13 cellular contexts compared by ENCODE assay signal in the genomic region with DNA sequence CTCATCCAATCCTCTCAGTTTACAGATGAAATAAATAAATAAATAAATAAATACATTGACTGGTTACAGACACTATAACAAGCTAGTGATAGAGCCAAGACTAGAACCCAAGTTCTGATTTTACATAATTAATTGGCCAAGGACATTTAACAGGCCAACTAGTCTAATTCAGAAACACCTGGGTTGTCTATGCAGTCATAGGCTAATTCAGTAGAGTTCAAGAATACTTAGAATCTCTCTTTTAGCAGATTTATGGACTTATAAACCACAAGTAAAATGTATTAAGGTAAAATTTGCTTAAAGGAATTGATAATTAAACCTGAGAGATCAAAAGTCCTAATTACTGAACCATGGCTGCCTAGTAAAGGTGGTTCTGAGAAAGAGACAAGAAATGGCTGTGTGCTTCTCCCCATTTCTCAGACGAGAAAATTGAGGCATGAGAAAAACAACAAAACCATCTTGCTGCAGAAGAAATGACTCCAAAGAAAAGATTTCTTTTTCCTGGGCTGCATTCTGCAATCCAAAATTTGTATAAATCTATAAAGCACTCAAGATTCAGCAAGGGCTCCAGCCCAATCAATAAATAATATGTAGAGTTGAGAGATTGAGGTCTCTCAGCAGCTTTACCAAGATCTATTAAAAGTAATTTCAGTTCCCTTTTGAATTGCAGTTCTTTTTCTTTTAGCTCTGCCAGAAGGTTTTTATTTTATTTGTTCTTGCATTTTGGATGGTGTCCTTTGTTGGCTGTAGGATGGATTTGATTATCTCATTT.
DNase-seq lines count a peak whose midpoint lies in the region; ATAC-seq, FAIRE-seq and TF ChIP-seq lines count a peak whose summit lies in the region.
"Had no signal": no experiment of that assay in that cellular context is flagged by ENCODE, and none has a peak within 500 bp of the region (broad histone marks: within the 10 kb centered on the region; RNA-seq: fewer than 3 reads in every experiment).

No MANE protein-coding gene starts in this region.

- H3K56ac ChIP-seq in mesendoderm (ENCODE audit: low read length): no peak overlapping the region

- no peak overlapping the region for H3K9ac ChIP-seq in K562 (ENCODE audit: insufficient read depth in 1 of 2, low read depth in 2 of 2, low read length in 2 of 2)
- no peak overlapping the region for H3K9ac ChIP-seq in colonic mucosa (ENCODE audit: low read depth in 2 of 2, low read length in 2 of 2)
- no peak overlapping the region for H3K9ac ChIP-seq in mesendoderm (ENCODE audit: low read length)
- H3K9ac ChIP-seq: BLaER1 had no signal

- no peak overlapping the region for H2BK120ac ChIP-seq in mesendoderm (ENCODE audit: low read depth, low read length)

- no peak overlapping the region for H2AFZ ChIP-seq in K562 (ENCODE audit: low read depth, low read length)

- H3K9me3 Mint-ChIP-seq in natural killer cell: no peaks in the 10 kb centered on the region

- intact Hi-C loops in K562 (cut with micrococcal nuclease) (no loop called here), colonic mucosa (cut with DNase I) (no loop called here), natural killer cell (cut with micrococcal nuclease) (no loop called here)

- no peak overlapping the region for H3K23ac ChIP-seq in mesendoderm (ENCODE audit: low read length)

- no peaks in the 10 kb centered on the region for H4K20me1 ChIP-seq in K562 (replicated peaks; ENCODE audit: control insufficient read depth, insufficient read depth, low read length)
- H4K20me1 ChIP-seq: BLaER1 had no signal

- peaks cover 0 to 7% of the 10 kb centered on the region in 2 donors for H3K27me3 Mint-ChIP-seq in natural killer cell (ENCODE audit: low read depth in 2 of 2)

- no peaks in the 10 kb centered on the region for H3K36me3 ChIP-seq in K562 (ENCODE audit: control insufficient read depth, insufficient read depth, low read length)
- H3K36me3 ChIP-seq in colonic mucosa: no peaks in the 10 kb centered on the region
- no peaks in the 10 kb centered on the region for H3K36me3 ChIP-seq in mesendoderm (ENCODE audit: control insufficient read depth, insufficient read depth, low read length)
- H3K36me3 ChIP-seq: BLaER1 had no signal

- H3K27me3 ChIP-seq in K562 (ENCODE audit: control insufficient read depth in 2 of 2, insufficient read depth in 2 of 2, low read length in 2 of 2): no peaks in the 10 kb centered on the region
- no peaks in the 10 kb centered on the region for H3K27me3 ChIP-seq in colonic mucosa
- H3K27me3 ChIP-seq in mesendoderm (ENCODE audit: insufficient read depth, low read length, poor library complexity): no peaks in the 10 kb centered on the region
- H3K27me3 ChIP-seq: BLaER1 had no signal

- TF ChIP-seq POLR2A in K562 (conservative IDR thresholded peaks at IDR 0.05): no peak

- CTCF ChIA-PET in K562 (lab: Yijun Ruan, JAX; ENCODE audit: low intra/inter-chr PET ratio): no interaction called here

- in situ Hi-C loops in K562 (cut with MboI): no loop called here

- H3K27ac ChIP-seq in K562 (ENCODE audit: extremely low read depth, low read depth, low read length) (no peak overlapping the region), colonic mucosa (no peak overlapping the region), mesendoderm (ENCODE audit: low read depth, low read length) (no peak overlapping the region)
- H3K27ac ChIP-seq: BLaER1 had no signal

- H3K79me1 ChIP-seq in mesendoderm (ENCODE audit: low read length): no peaks in the 10 kb centered on the region

- no peaks in the 10 kb centered on the region for H3K9me3 ChIP-seq in K562 (replicated peaks; ENCODE audit: control insufficient read depth, insufficient read depth, low read depth, low read length)
- H3K9me3 ChIP-seq in colonic mucosa: no peaks in the 10 kb centered on the region
- H3K9me3 ChIP-seq: BLaER1 had no signal

- H3K4ac ChIP-seq in mesendoderm (ENCODE audit: low read depth, low read length): no peak overlapping the region

- H3K79me2 ChIP-seq in K562 (ENCODE audit: control insufficient read depth, insufficient read depth, low read length) (no peaks in the 10 kb centered on the region), mesendoderm (ENCODE audit: control insufficient read depth, insufficient read depth, low read length) (no peaks in the 10 kb centered on the region)

- H3K18ac ChIP-seq in mesendoderm (ENCODE audit: low read length): no peak overlapping the region

- no peak for TF ChIP-seq EP300 in K562 (IDR thresholded peaks at IDR 0.05; ENCODE audit: low read length)

- H3K36me3 Mint-ChIP-seq in natural killer cell: no peaks in the 10 kb centered on the region

- no peaks in the 10 kb centered on the region for H3K4me1 Mint-ChIP-seq in natural killer cell

- H2BK5ac ChIP-seq in mesendoderm (ENCODE audit: low read length): no peak overlapping the region

- TF ChIP-seq CTCF in K562 (IDR thresholded peaks at IDR 0.05 in 2 of 3, conservative IDR thresholded peaks at IDR 0.05 in 1 of 3; ENCODE audit: insufficient read depth in 2 of 3, low read depth in 1 of 3, low read length in 3 of 3) (no peak), colonic mucosa (IDR thresholded peaks at IDR 0.05) (no peak), natural killer cell (IDR thresholded peaks at IDR 0.05) (no peak)

- H2AK5ac ChIP-seq in mesendoderm (ENCODE audit: low read length): no peak overlapping the region

- no peak overlapping the region for H3K4me3 Mint-ChIP-seq in natural killer cell

- no peak for TF ChIP-seq RAD21 in K562 (CRISPR knock-in tag; conservative IDR thresholded peaks at IDR 0.05 in 1 of 2, IDR thresholded peaks at IDR 0.05 in 1 of 2)

- H3K4me3 ChIP-seq in K562 (no peak overlapping the region), colonic mucosa (no peak overlapping the region), mesendoderm (ENCODE audit: low read length) (no peak overlapping the region)
- H3K4me3 ChIP-seq: BLaER1 had no signal

- no peak overlapping the region for H3K27ac Mint-ChIP-seq in natural killer cell

- no peak for FAIRE-seq in K562 (lab: Jason Lieb, UNC)

- 14% methylated on average over 1 of the region's 1 CpG for WGBS in K562 (ENCODE audit: insufficient coverage, low coverage, missing lambda C conversion rate)
- WGBS in mesendoderm (ENCODE audit: extremely low coverage, insufficient coverage, low lambda C conversion rate): no CpG with 5 or more reads among the region's 1 CpG

- no peaks in the 10 kb centered on the region; a peak in 1 of 5 replicates for H3K4me1 ChIP-seq in K562 (replicated peaks in 1 of 2; ENCODE audit: control insufficient read depth in 2 of 2, insufficient read depth in 2 of 2, low read length in 2 of 2)
- H3K4me1 ChIP-seq in colonic mucosa: no peaks in the 10 kb centered on the region
- no peaks in the 10 kb centered on the region for H3K4me1 ChIP-seq in mesendoderm (ENCODE audit: control insufficient read depth, low read depth, low read length)
- H3K4me1 ChIP-seq: BLaER1 had no signal

- DNase-seq in K562 (ENCODE audit: extremely low read depth in 1 of 4, low spot score in 3 of 4): no peak
- no peak for DNase-seq in colonic mucosa
- no peak for DNase-seq in mesendoderm
- DNase-seq in natural killer cell: no peak
- DNase-seq: activated naive CD4-positive, alpha-beta T cell treated with anti-CD3 and anti-CD28 coated beads, Interleukin-2, amount 50 U/mL, for 16 hours; stimulated activated CD4-positive, alpha-beta T cell treated with anti-CD3 and anti-CD28 coated beads, Interleukin-2, amount 100 ng/mL, for 24 hours; stimulated activated naive CD4-positive, alpha-beta T cell; T1000 had no signal

- POLR2A ChIA-PET in K562 (lab: Yijun Ruan, JAX): no interaction called here

- no peak overlapping the region for H4K5ac ChIP-seq in mesendoderm (ENCODE audit: low read length)

- BruUV-seq in K562 (replicated peaks; lab: Mats Ljungman, UMichigan): no TSS peak

- no peaks in the 10 kb centered on the region for H3K9me1 ChIP-seq in K562 (ENCODE audit: control insufficient read depth, insufficient read depth, low read length)

- no peak overlapping the region for H4K8ac ChIP-seq in mesendoderm (ENCODE audit: low read depth, low read length)

- H2BK15ac ChIP-seq in mesendoderm (replicated peaks; ENCODE audit: low read depth): no peak overlapping the region

- H3K4me2 ChIP-seq in K562 (ENCODE audit: insufficient read depth, low read length): no peak overlapping the region
- H3K4me2 ChIP-seq in mesendoderm (ENCODE audit: low read length): no peak overlapping the region
- H3K4me2 ChIP-seq: BLaER1 had no signal

- ATAC-seq in GM18861 (IDR thresholded peaks at IDR 0.05; ENCODE audit: unreplicated experiment) (peak; percentile 62), GM21515 (IDR thresholded peaks at IDR 0.05; ENCODE audit: unreplicated experiment) (peak; percentile 74), HG03095 (IDR thresholded peaks at IDR 0.05; ENCODE audit: unreplicated experiment) (peak; percentile 78), K562 (no peak), HG03097 (IDR thresholded peaks at IDR 0.05; ENCODE audit: low FRiP score, unreplicated experiment) (no peak), natural killer cell (no peak)

TF ChIP-seq in K562, 482 proteins besides CTCF, POLR2A, EP300 and RAD21:
- TF ChIP-seq ZNF217 (CRISPR knock-in tag; IDR thresholded peaks at IDR 0.05) (no peak), RBM25 (IDR thresholded peaks at IDR 0.05; ENCODE audit: low read depth, low read length, severe bottlenecking) (peak; percentile 47), TEAD2 (tag; IDR thresholded peaks at IDR 0.05) (no peak)
TF ChIP-seq in K562: peak in this region for 1.

Comparison
In these comparisons a context has a peak if more than half of its experiments do, and no peak if none do; other contexts are left out.
1. ATAC-seq: peak in GM18861 (single experiment), GM21515 (single experiment) and HG03095 (single experiment); none in K562 (single experiment), HG03097 (single experiment) and natural killer cell (0 of 3).